ENCODE assay signal across 26 cellular contexts in the genomic region with DNA sequence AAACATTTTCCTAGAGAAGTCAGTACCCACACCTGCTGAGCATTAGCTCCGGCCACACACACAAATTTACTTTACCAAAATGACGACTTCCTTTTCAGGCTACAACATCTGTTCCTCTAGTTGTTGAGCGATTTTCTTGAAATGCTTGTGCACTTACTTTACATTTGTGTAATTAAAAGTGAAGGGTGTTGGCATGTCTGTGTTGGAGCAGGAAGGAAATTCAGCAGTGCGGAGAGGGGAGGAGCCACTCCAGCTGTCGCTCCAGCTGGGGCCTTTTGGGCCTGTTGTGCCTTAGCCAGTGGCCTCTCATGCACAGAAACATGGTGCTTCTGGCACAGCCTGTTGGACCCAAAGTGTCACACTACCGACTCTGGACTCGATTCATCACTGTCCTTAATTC.
DNase-seq lines count a peak whose midpoint lies in the region; ATAC-seq and TF ChIP-seq lines count a peak whose summit lies in the region.
"Had no signal": no experiment of that assay in that cellular context is flagged by ENCODE, and none has a peak within 500 bp of the region (broad histone marks: within the 10 kb centered on the region; RNA-seq: fewer than 3 reads in every experiment).

No MANE protein-coding gene starts in this region.

- H3K4me3 Mint-ChIP-seq in GM23338 = no peak overlapping the region
- H3K4me3 Mint-ChIP-seq: activated naive CD8-positive, alpha-beta T cell treated with anti-CD3 and anti-CD28 coated beads, Interleukin-2, amount 50 U/mL, for 24 hours; activated T-cell treated with anti-CD3 and anti-CD28 coated beads, Interleukin-2, amount 50 U/mL, for 24 hours; stimulated activated effector memory CD8-positive, alpha-beta T cell treated with anti-CD3 and anti-CD28 coated beads, Interleukin-12 subunit alpha, Interleukin-12 subunit beta, amount 100 ng/mL, for 72 hours had no signal

- 33% methylated on average over 7 of the region's 7 CpGs for WGBS in esophagus muscularis mucosa

- H3K36me3 Mint-ChIP-seq in GM23338 (ENCODE audit: low read depth) = peaks cover 11% of the 10 kb centered on the region

- DNase-seq in AG10803 (ENCODE audit: low read depth) (peak; percentile 43), GM23338 (ENCODE audit: low spot score) (no peak), SK-N-MC (ENCODE audit: low read depth, low spot score) (no peak), left kidney (ENCODE audit: low read depth, low spot score) (peak; percentile 7), esophagus muscularis mucosa (ENCODE audit: extremely low spot score) (no peak), HPDE6-E6E7 (ENCODE audit: extremely low spot score) (no peak)
- DNase-seq: ACHN; activated CD4-positive, alpha-beta T cell treated with anti-CD3 and anti-CD28 coated beads for 48 hours; activated naive CD8-positive, alpha-beta T cell treated with anti-CD3 and anti-CD28 coated beads, Interleukin-2, amount 50 U/mL, for 24 hours; activated T-cell treated with anti-CD3 and anti-CD28 coated beads, Interleukin-2, amount 50 U/mL, for 24 hours; Calu3; EL; GOT3; head of caudate nucleus; mammary epithelial cell; NCI-H1048; NCI-H187 treated with DMSO at 0.1 percent for 48 hours; OCI-M1; stimulated activated CD4-positive, alpha-beta T cell treated with anti-CD3 and anti-CD28 coated beads, Interleukin-4, amount 100 ng/mL, for 24 hours had no signal

- H3F3A ChIP-seq in GM23338 (replicated peaks; ENCODE audit: low read depth) = no peaks in the 10 kb centered on the region; the same call in 1 of the 2 replicates

- no peak for TF ChIP-seq CTCF in AG10803 (conservative IDR thresholded peaks at IDR 0.05; ENCODE audit: low read length)
- no peak for TF ChIP-seq CTCF in GM23338 (conservative IDR thresholded peaks at IDR 0.05; ENCODE audit: low read depth in 2 of 2)
- no peak for TF ChIP-seq CTCF in esophagus muscularis mucosa (IDR thresholded peaks at IDR 0.05)

- H3K27me3 Mint-ChIP-seq in GM23338 (ENCODE audit: insufficient read depth, low read depth, poor library complexity) = no peaks in the 10 kb centered on the region
- H3K27me3 Mint-ChIP-seq: activated naive CD8-positive, alpha-beta T cell treated with anti-CD3 and anti-CD28 coated beads, Interleukin-2, amount 50 U/mL, for 24 hours; activated T-cell treated with anti-CD3 and anti-CD28 coated beads, Interleukin-2, amount 50 U/mL, for 24 hours had no signal

- H2AFZ ChIP-seq in GM23338 = peak overlapping the region; percentile 91

- H3K27ac ChIP-seq in GM23338 (ENCODE audit: low read depth) (no peak overlapping the region), SK-N-MC (peak overlapping the region; percentile 100), esophagus muscularis mucosa (replicated peaks in 1 of 4) (no peak overlapping the region)
- H3K27ac ChIP-seq: C4-2B, VCaP had no signal

- peaks cover 27% of the 10 kb centered on the region for H3K4me1 ChIP-seq in GM23338 (ENCODE audit: insufficient read depth)
- no peaks in the 10 kb centered on the region for H3K4me1 ChIP-seq in esophagus muscularis mucosa

- no peak overlapping the region for H3K9ac ChIP-seq in SK-N-MC (ENCODE audit: insufficient read length)

- H3K36me3 ChIP-seq in GM23338 (ENCODE audit: insufficient read depth) (no peaks in the 10 kb centered on the region; the same call in 1 of the 2 replicates), SK-N-MC (ENCODE audit: insufficient read depth, low read length) (peaks cover 8% of the 10 kb centered on the region; the same call in 1 of the 2 replicates), esophagus muscularis mucosa (no peaks in the 10 kb centered on the region)

- H4K20me1 ChIP-seq in GM23338 (replicated peaks; ENCODE audit: insufficient read depth) = no peaks in the 10 kb centered on the region

- H3K9me3 ChIP-seq in SK-N-MC (ENCODE audit: low read depth, low read length) (peaks cover 12% of the 10 kb centered on the region; the same call in 1 of the 2 replicates), esophagus muscularis mucosa (peaks cover 0 to 3% (median 0%) of the 10 kb centered on the region in 4 donors)

- H3K4me3 ChIP-seq in AG10803 (ENCODE audit: low read length) (no peak overlapping the region), GM23338 (no peak overlapping the region), SK-N-MC (no peak overlapping the region), esophagus muscularis mucosa (no peak overlapping the region)
- H3K4me3 ChIP-seq: GM12878 had no signal

- H3K27me3 ChIP-seq in GM23338 (ENCODE audit: insufficient read depth) (no peaks in the 10 kb centered on the region), esophagus muscularis mucosa (peaks cover 0 to 28% (median 0%) of the 10 kb centered on the region in 4 donors)

- TF ChIP-seq EP300 in esophagus muscularis mucosa (IDR thresholded peaks at IDR 0.05) = no peak

- H3K4me2 ChIP-seq in GM23338 = no peak overlapping the region

- TF ChIP-seq POLR2A in esophagus muscularis mucosa (IDR thresholded peaks at IDR 0.05; ENCODE audit: low read depth) = no peak

- peaks cover 20% of the 10 kb centered on the region for H3K4me1 Mint-ChIP-seq in GM23338
- H3K4me1 Mint-ChIP-seq: stimulated activated effector memory CD8-positive, alpha-beta T cell treated with anti-CD3 and anti-CD28 coated beads, Interleukin-12 subunit alpha, Interleukin-12 subunit beta, amount 100 ng/mL, for 72 hours had no signal

- H3K79me2 ChIP-seq in GM23338 (replicated peaks; ENCODE audit: insufficient read depth) = no peaks in the 10 kb centered on the region

- H3K9me3 Mint-ChIP-seq in GM23338 = peaks cover 10% of the 10 kb centered on the region
- H3K9me3 Mint-ChIP-seq: activated T-cell treated with anti-CD3 and anti-CD28 coated beads, Interleukin-2, amount 50 U/mL, for 24 hours; stimulated activated effector memory CD8-positive, alpha-beta T cell treated with anti-CD3 and anti-CD28 coated beads, Interleukin-12 subunit alpha, Interleukin-12 subunit beta, amount 100 ng/mL, for 72 hours had no signal

- ATAC-seq in GM23338 = no peak
- no peak for ATAC-seq in esophagus mucosa
- ATAC-seq in HG02678 (IDR thresholded peaks at IDR 0.05; ENCODE audit: unreplicated experiment) = no peak
- ATAC-seq: activated naive CD8-positive, alpha-beta T cell treated with anti-CD3 and anti-CD28 coated beads, Interleukin-2, amount 50 U/mL, for 24 hours; GM12878; stimulated activated effector memory CD8-positive, alpha-beta T cell treated with anti-CD3 and anti-CD28 coated beads, Interleukin-12 subunit alpha, Interleukin-12 subunit beta, amount 100 ng/mL, for 72 hours had no signal

- H3K27ac Mint-ChIP-seq in GM23338 = no peak overlapping the region
- H3K27ac Mint-ChIP-seq: activated naive CD8-positive, alpha-beta T cell treated with anti-CD3 and anti-CD28 coated beads, Interleukin-2, amount 50 U/mL, for 24 hours; activated T-cell treated with anti-CD3 and anti-CD28 coated beads, Interleukin-2, amount 50 U/mL, for 24 hours; progenitor cell of endocrine pancreas; stimulated activated effector memory CD8-positive, alpha-beta T cell treated with anti-CD3 and anti-CD28 coated beads, Interleukin-12 subunit alpha, Interleukin-12 subunit beta, amount 100 ng/mL, for 72 hours had no signal

- intact Hi-C loops in esophagus muscularis mucosa (cut with DNase I) = no loop called here

- H3K9me2 ChIP-seq in GM23338 (ENCODE audit: insufficient read depth) = peaks cover 7% of the 10 kb centered on the region

Comparison
In these comparisons a context has a peak if more than half of its experiments do, and no peak if none do; other contexts are left out.
1. DNase-seq: peak in AG10803 (single experiment) and left kidney (single experiment); none in GM23338 (single experiment), SK-N-MC (single experiment), esophagus muscularis mucosa (single experiment) and HPDE6-E6E7 (single experiment).